1 cellular context compared by ENCODE assay signal in the genomic region with DNA sequence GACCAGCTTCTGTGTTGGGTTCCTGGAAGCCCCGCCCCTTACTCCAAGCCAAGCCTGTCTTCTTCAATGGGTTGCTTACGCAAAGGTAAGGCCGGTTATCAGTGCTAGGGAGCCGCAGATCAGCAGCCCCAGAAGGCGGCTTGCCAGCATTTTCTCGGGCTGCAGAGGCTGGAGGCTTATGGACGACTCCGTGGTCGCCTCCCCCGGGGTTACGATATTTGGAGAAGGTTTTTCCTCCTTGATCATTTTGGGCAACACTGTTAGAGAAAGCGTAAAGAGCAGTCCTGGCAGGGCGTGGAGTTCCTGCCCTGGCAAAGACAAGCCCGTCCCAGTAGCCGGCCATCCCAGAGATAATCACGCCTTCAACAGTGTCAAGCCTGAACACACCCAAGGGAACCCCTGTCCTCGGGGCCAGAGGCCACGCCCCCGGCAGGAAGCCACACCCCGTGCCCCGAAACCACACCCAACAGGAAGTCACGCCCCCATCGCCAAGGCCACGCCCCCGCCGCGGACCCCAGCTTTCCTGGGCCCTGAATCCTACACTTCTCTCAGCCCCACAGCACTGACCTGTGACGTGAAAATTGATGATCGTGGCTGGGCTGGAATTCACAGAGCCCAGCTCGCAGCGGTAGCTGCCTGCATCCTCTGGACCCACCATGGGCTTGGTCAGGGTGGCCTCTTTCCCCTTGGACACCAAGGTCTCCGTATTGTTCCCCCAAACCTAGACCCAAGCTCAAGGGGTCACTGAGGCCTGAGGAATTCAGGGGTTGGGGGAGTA.
A peak's percentile ranks its signal among the peaks of the same experiment; 100 is the strongest.
TF ChIP-seq lines count a peak whose summit lies in the region.

No MANE protein-coding gene starts in this region.

TF ChIP-seq in endothelial cell of umbilical vein, 7 proteins besides CTCF, POLR2A, EP300 and RAD21:
- no peak for TF ChIP-seq GATA2 (IDR thresholded peaks at IDR 0.05; ENCODE audit: insufficient read depth, insufficient read length, low read depth, low read length)
- no peak for TF ChIP-seq EZH2 (IDR thresholded peaks at IDR 0.05; ENCODE audit: borderline replicate concordance, low read depth, low read length, severe bottlenecking)
- no peak for TF ChIP-seq MYC (IDR thresholded peaks at IDR 0.05; ENCODE audit: low read depth, low read length)
- no peak for TF ChIP-seq JUN (IDR thresholded peaks at IDR 0.05; ENCODE audit: borderline replicate concordance, insufficient read depth, insufficient read length, low read depth)
- peak; percentile 33 for TF ChIP-seq POLR2AphosphoS5 (IDR thresholded peaks at IDR 0.05; ENCODE audit: insufficient read depth, low read depth, low read length)
- TF ChIP-seq MAX (IDR thresholded peaks at IDR 0.05; ENCODE audit: insufficient read depth, insufficient read length), result no peak
- no peak for TF ChIP-seq FOS (IDR thresholded peaks at IDR 0.05; ENCODE audit: borderline replicate concordance, insufficient read depth, low read length)
TF ChIP-seq in endothelial cell of umbilical vein: peak in this region for 1.
